Comparison of ENCODE assay signal across 15 cellular contexts in the genomic region with DNA sequence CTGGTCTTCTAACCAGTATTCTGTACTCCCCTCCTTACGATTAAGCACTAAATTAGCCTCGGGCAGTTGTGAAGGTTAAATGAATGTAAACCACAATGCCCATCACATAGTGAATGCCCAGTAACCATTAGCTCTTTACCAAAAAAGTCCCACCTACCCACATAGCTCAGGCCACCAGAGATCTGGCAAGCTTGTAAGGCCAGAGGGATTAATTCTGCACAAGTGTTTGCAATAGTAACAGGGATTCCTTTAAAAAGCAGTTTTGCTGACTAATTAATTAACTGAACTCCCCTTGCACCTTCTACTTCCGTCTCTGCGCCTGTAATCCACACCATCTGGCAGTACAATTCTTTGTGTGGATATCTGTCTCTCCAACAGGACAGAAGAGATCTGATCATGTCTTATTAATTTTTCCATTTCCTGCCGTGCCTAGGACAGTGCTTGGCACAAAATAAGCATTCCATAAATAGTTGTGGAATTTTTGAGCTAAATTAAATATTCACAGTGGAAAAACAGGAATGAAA. TPM values are rescaled to one million over a fixed set of nuclear protein-coding genes. Genes with fewer than 3 reads are reported as not detected.
DNase-seq lines count a peak whose midpoint lies in the region; ATAC-seq, FAIRE-seq and TF ChIP-seq lines count a peak whose summit lies in the region.
"Had no signal": no experiment of that assay in that cellular context is flagged by ENCODE, and none has a peak within 500 bp of the region (broad histone marks: within the 10 kb centered on the region; RNA-seq: fewer than 3 reads in every experiment).

No MANE protein-coding gene starts in this region.

- peaks cover 9% of the 10 kb centered on the region for H3K27me3 Mint-ChIP-seq in activated T-cell treated with anti-CD3 and anti-CD28 coated beads, Interleukin-2, amount 50 U/mL, for 4 hours (ENCODE audit: low read depth)
- H3K27me3 Mint-ChIP-seq in activated T-helper 1 cell treated with anti-CD3 and anti-CD28 coated beads, Interleukin-12 subunit alpha, Interleukin-12 subunit beta, Interleukin-2, Interleukin-4 antibody, amounts not matched to agents 30 ng/mL and 10 ng/mL and 1 ng/mL, durations not matched to agents 14 hours and 24 hours and 36 hours (ENCODE audit: insufficient read depth): peaks cover 4% of the 10 kb centered on the region

- no peaks in the 10 kb centered on the region for H3K9me1 ChIP-seq in endothelial cell of umbilical vein (replicated peaks; ENCODE audit: control insufficient read depth, extremely low read depth, insufficient read depth, low read length)

- DNase-seq in GM23248 (peak; percentile 36), NCI-H82 (lab: John Stamatoyannopoulos, UW) (peak; percentile 95), endothelial cell of umbilical vein (ENCODE audit: low read depth, low spot score) (peak; percentile 17), NCI-H187 (lab: John Stamatoyannopoulos, UW) (no peak), esophagus muscularis mucosa (ENCODE audit: extremely low spot score) (no peak)
- no peak for DNase-seq in activated T-cell treated with anti-CD3 and anti-CD28 coated beads, Interleukin-2, amount 50 U/mL, for 4 hours
- DNase-seq in activated T-helper 1 cell treated with anti-CD3 and anti-CD28 coated beads, Interleukin-12 subunit alpha, Interleukin-12 subunit beta, Interleukin-2, Interleukin-4 antibody, amounts not matched to agents 30 ng/mL and 10 ng/mL and 1 ng/mL, durations not matched to agents 14 hours and 24 hours and 36 hours (ENCODE audit: low spot score): no peak
- DNase-seq: activated CD8-positive, alpha-beta memory T cell treated with anti-CD3 and anti-CD28 coated beads for 24 hours; colonic mucosa; KG1; right cardiac atrium had no signal

- H3K9ac ChIP-seq in GM23248 (no peak overlapping the region), endothelial cell of umbilical vein (replicated peaks; ENCODE audit: extremely low read depth, insufficient read depth, low read length) (no peak overlapping the region)
- H3K9ac ChIP-seq: BLaER1 treated with 17β-estradiol and CSF1 and Interleukin-3, amounts not matched to agents 10 nM and 100 nM had no signal

- H3K79me2 ChIP-seq in ACC112 (ENCODE audit: control insufficient read depth, insufficient read depth, low read length, unreplicated experiment) (no peaks in the 10 kb centered on the region), GM23248 (ENCODE audit: insufficient read depth) (no peaks in the 10 kb centered on the region), endothelial cell of umbilical vein (ENCODE audit: control insufficient read depth, insufficient read depth, low read length) (no peaks in the 10 kb centered on the region)

- POLR2A ChIA-PET in endothelial cell of umbilical vein (lab: Charles Lee): no interaction called here

- WGBS in GM23248 (ENCODE audit: low coverage in 1 of 2, low lambda C conversion rate in 2 of 2, missing lambda C conversion rate in 2 of 2), 2 experiments: 13 to 17% methylated on average over 5 of the region's 5 CpGs
- WGBS in esophagus muscularis mucosa: 40% methylated on average over 5 of the region's 5 CpGs

- H3K4me1 ChIP-seq in ACC112 (ENCODE audit: control insufficient read depth, insufficient read depth, low read length, unreplicated experiment): peaks cover 20% of the 10 kb centered on the region
- peaks cover 27% of the 10 kb centered on the region for H3K4me1 ChIP-seq in GM23248 (ENCODE audit: insufficient read depth)
- peaks cover 10% of the 10 kb centered on the region for H3K4me1 ChIP-seq in endothelial cell of umbilical vein (ENCODE audit: control insufficient read depth, extremely low read depth, insufficient read depth, low read length)
- peaks cover 21 to 24% (median 23%) of the 10 kb centered on the region in 4 donors for H3K4me1 ChIP-seq in esophagus muscularis mucosa
- H3K4me1 ChIP-seq: colonic mucosa had no signal

- H3K4me1 Mint-ChIP-seq in activated T-cell treated with anti-CD3 and anti-CD28 coated beads, Interleukin-2, amount 50 U/mL, for 4 hours (ENCODE audit: low read depth): no peaks in the 10 kb centered on the region
- H3K4me1 Mint-ChIP-seq in activated T-helper 1 cell treated with anti-CD3 and anti-CD28 coated beads, Interleukin-12 subunit alpha, Interleukin-12 subunit beta, Interleukin-2, Interleukin-4 antibody, amounts not matched to agents 30 ng/mL and 10 ng/mL and 1 ng/mL, durations not matched to agents 14 hours and 24 hours and 36 hours (ENCODE audit: low read depth): no peaks in the 10 kb centered on the region
- H3K4me1 Mint-ChIP-seq: activated naive CD4-positive, alpha-beta T cell treated with anti-CD3 and anti-CD28 coated beads, Interleukin-2, amount 50 U/mL, for 24 hours had no signal

- H3K27me3 ChIP-seq in ACC112 (ENCODE audit: insufficient read depth, low read length): no peaks in the 10 kb centered on the region
- H3K27me3 ChIP-seq in GM23248 (replicated peaks; ENCODE audit: insufficient read depth): no peaks in the 10 kb centered on the region
- H3K27me3 ChIP-seq in endothelial cell of umbilical vein (ENCODE audit: control insufficient read depth in 2 of 2, insufficient read depth in 2 of 2, low read length in 2 of 2): no peaks in the 10 kb centered on the region
- H3K27me3 ChIP-seq in esophagus muscularis mucosa: no peaks in the 10 kb centered on the region
- H3K27me3 ChIP-seq: BLaER1 treated with 17β-estradiol and CSF1 and Interleukin-3, amounts not matched to agents 10 nM and 100 nM; colonic mucosa had no signal

- no peak for ATAC-seq in activated T-cell treated with anti-CD3 and anti-CD28 coated beads, Interleukin-2, amount 50 U/mL, for 4 hours

- intact Hi-C loops in endothelial cell of umbilical vein (cut with micrococcal nuclease): loop anchor here (5.0 kb wide), 1 partner anchor 70 kb away; no protein-coding TSS in a partner anchor
- intact Hi-C loops in esophagus muscularis mucosa (cut with DNase I): no loop called here
- intact Hi-C loops in activated T-helper 1 cell treated with anti-CD3 and anti-CD28 coated beads, Interleukin-12 subunit alpha, Interleukin-12 subunit beta, Interleukin-2, Interleukin-4 antibody, amounts not matched to agents 30 ng/mL and 10 ng/mL and 1 ng/mL, durations not matched to agents 14 hours and 24 hours and 36 hours (cut with micrococcal nuclease): no loop called here

- H3K36me3 Mint-ChIP-seq in activated T-cell treated with anti-CD3 and anti-CD28 coated beads, Interleukin-2, amount 50 U/mL, for 4 hours (ENCODE audit: insufficient read depth): no peaks in the 10 kb centered on the region
- no peaks in the 10 kb centered on the region for H3K36me3 Mint-ChIP-seq in activated T-helper 1 cell treated with anti-CD3 and anti-CD28 coated beads, Interleukin-12 subunit alpha, Interleukin-12 subunit beta, Interleukin-2, Interleukin-4 antibody, amounts not matched to agents 30 ng/mL and 10 ng/mL and 1 ng/mL, durations not matched to agents 14 hours and 24 hours and 36 hours (ENCODE audit: low read depth)
- H3K36me3 Mint-ChIP-seq: activated naive CD4-positive, alpha-beta T cell treated with anti-CD3 and anti-CD28 coated beads, Interleukin-2, amount 50 U/mL, for 24 hours had no signal

- H3F3A ChIP-seq in GM23248 (ENCODE audit: insufficient read depth): peaks cover 20% of the 10 kb centered on the region

- H3K9me3 Mint-ChIP-seq in activated T-cell treated with anti-CD3 and anti-CD28 coated beads, Interleukin-2, amount 50 U/mL, for 4 hours: no peaks in the 10 kb centered on the region
- H3K9me3 Mint-ChIP-seq in activated T-helper 1 cell treated with anti-CD3 and anti-CD28 coated beads, Interleukin-12 subunit alpha, Interleukin-12 subunit beta, Interleukin-2, Interleukin-4 antibody, amounts not matched to agents 30 ng/mL and 10 ng/mL and 1 ng/mL, durations not matched to agents 14 hours and 24 hours and 36 hours: no peaks in the 10 kb centered on the region
- H3K9me3 Mint-ChIP-seq: activated naive CD4-positive, alpha-beta T cell treated with anti-CD3 and anti-CD28 coated beads, Interleukin-2, amount 50 U/mL, for 24 hours had no signal

- TF ChIP-seq POLR2A in endothelial cell of umbilical vein (IDR thresholded peaks at IDR 0.05; ENCODE audit: low read depth, low read length) (no peak), esophagus muscularis mucosa (IDR thresholded peaks at IDR 0.05; ENCODE audit: low read depth) (no peak)

- H3K27ac Mint-ChIP-seq in activated T-helper 1 cell treated with anti-CD3 and anti-CD28 coated beads, Interleukin-12 subunit alpha, Interleukin-12 subunit beta, Interleukin-2, Interleukin-4 antibody, amounts not matched to agents 30 ng/mL and 10 ng/mL and 1 ng/mL, durations not matched to agents 14 hours and 24 hours and 36 hours: no peak overlapping the region
- H3K27ac Mint-ChIP-seq: activated naive CD4-positive, alpha-beta T cell treated with anti-CD3 and anti-CD28 coated beads, Interleukin-2, amount 50 U/mL, for 24 hours had no signal

- no peak for TF ChIP-seq EP300 in esophagus muscularis mucosa (IDR thresholded peaks at IDR 0.05)

- peak overlapping the region; percentile 48 for H3K4me2 ChIP-seq in GM23248 (ENCODE audit: unreplicated experiment)
- no peak overlapping the region for H3K4me2 ChIP-seq in endothelial cell of umbilical vein (ENCODE audit: insufficient read depth, low read length)
- H3K4me2 ChIP-seq: BLaER1 treated with 17β-estradiol and CSF1 and Interleukin-3, amounts not matched to agents 10 nM and 100 nM had no signal

- CTCF ChIA-PET in endothelial cell of umbilical vein (lab: Charles Lee): no interaction called here

- H4K20me1 ChIP-seq in GM23248 (ENCODE audit: insufficient read depth): no peaks in the 10 kb centered on the region
- no peaks in the 10 kb centered on the region for H4K20me1 ChIP-seq in endothelial cell of umbilical vein (replicated peaks; ENCODE audit: control insufficient read depth, extremely low read depth, insufficient read depth, low read length)
- H4K20me1 ChIP-seq: BLaER1 treated with 17β-estradiol and CSF1 and Interleukin-3, amounts not matched to agents 10 nM and 100 nM had no signal

- no peaks in the 10 kb centered on the region for H3K9me2 ChIP-seq in GM23248 (ENCODE audit: insufficient read depth)

- no peak overlapping the region for H3K4me3 Mint-ChIP-seq in activated T-cell treated with anti-CD3 and anti-CD28 coated beads, Interleukin-2, amount 50 U/mL, for 4 hours
- no peak overlapping the region for H3K4me3 Mint-ChIP-seq in activated T-helper 1 cell treated with anti-CD3 and anti-CD28 coated beads, Interleukin-12 subunit alpha, Interleukin-12 subunit beta, Interleukin-2, Interleukin-4 antibody, amounts not matched to agents 30 ng/mL and 10 ng/mL and 1 ng/mL, durations not matched to agents 14 hours and 24 hours and 36 hours
- H3K4me3 Mint-ChIP-seq: activated naive CD4-positive, alpha-beta T cell treated with anti-CD3 and anti-CD28 coated beads, Interleukin-2, amount 50 U/mL, for 24 hours had no signal

- no peaks in the 10 kb centered on the region for H3K36me3 ChIP-seq in ACC112 (ENCODE audit: insufficient read depth, low read length)
- no peaks in the 10 kb centered on the region for H3K36me3 ChIP-seq in GM23248 (ENCODE audit: low read depth)
- H3K36me3 ChIP-seq in endothelial cell of umbilical vein (ENCODE audit: control insufficient read depth in 2 of 2, extremely low read depth in 1 of 2, insufficient read depth in 2 of 2, low read length in 2 of 2): no peaks in the 10 kb centered on the region
- H3K36me3 ChIP-seq in esophagus muscularis mucosa: no peaks in the 10 kb centered on the region
- H3K36me3 ChIP-seq: BLaER1 treated with 17β-estradiol and CSF1 and Interleukin-3, amounts not matched to agents 10 nM and 100 nM; colonic mucosa had no signal

- no peaks in the 10 kb centered on the region for H3K9me3 ChIP-seq in GM23248 (ENCODE audit: low read depth)
- no peaks in the 10 kb centered on the region for H3K9me3 ChIP-seq in endothelial cell of umbilical vein (replicated peaks; ENCODE audit: control insufficient read depth, insufficient read depth, low read length)
- no peaks in the 10 kb centered on the region for H3K9me3 ChIP-seq in esophagus muscularis mucosa
- H3K9me3 ChIP-seq: colonic mucosa had no signal

- dilution Hi-C loops in endothelial cell of umbilical vein (cut with MboI; ENCODE audit: extremely low pct_ligation_motif_present, low sequenced_read_pairs): no loop called here

- in situ Hi-C loops in GM23248 (cut with MboI): no loop called here

- H2AFZ ChIP-seq in ACC112 (ENCODE audit: low read length, unreplicated experiment) (peak overlapping the region; percentile 96), GM23248 (no peak overlapping the region), endothelial cell of umbilical vein (ENCODE audit: low read depth, low read length) (no peak overlapping the region)

- TF ChIP-seq CTCF in endothelial cell of umbilical vein (IDR thresholded peaks at IDR 0.05; ENCODE audit: extremely low read depth in 1 of 2, insufficient read depth in 1 of 2, low read depth in 1 of 2, low read length in 2 of 2): no peak
- TF ChIP-seq CTCF in esophagus muscularis mucosa (IDR thresholded peaks at IDR 0.05): no peak

- H3K27ac ChIP-seq in ACC112 (ENCODE audit: low read depth, low read length) (no peak overlapping the region; the same call in 1 of the 2 replicates), GM23248 (no peak overlapping the region), endothelial cell of umbilical vein (ENCODE audit: insufficient read depth, low read depth, low read length) (no peak overlapping the region), esophagus muscularis mucosa (replicated peaks in 1 of 4) (no peak overlapping the region)
- H3K27ac ChIP-seq: BLaER1 treated with 17β-estradiol and CSF1 and Interleukin-3, amounts not matched to agents 10 nM and 100 nM; colonic mucosa had no signal

- peak overlapping the region; percentile 63; the same call in 1 of the 2 replicates for H3K4me3 ChIP-seq in ACC112 (ENCODE audit: low read depth, low read length)
- no peak overlapping the region for H3K4me3 ChIP-seq in GM23248
- H3K4me3 ChIP-seq in endothelial cell of umbilical vein (replicated peaks in 1 of 3; ENCODE audit: insufficient read depth in 1 of 3, low read depth in 1 of 3, low read length in 3 of 3): no peak overlapping the region
- H3K4me3 ChIP-seq in esophagus muscularis mucosa: no peak overlapping the region
- H3K4me3 ChIP-seq: BLaER1 treated with 17β-estradiol and CSF1 and Interleukin-3, amounts not matched to agents 10 nM and 100 nM; colonic mucosa had no signal

- FAIRE-seq in endothelial cell of umbilical vein (lab: Jason Lieb, UNC): peak; percentile 57
- FAIRE-seq: TTC549 had no signal

- BruUV-seq in endothelial cell of umbilical vein (replicated peaks; lab: Mats Ljungman, UMichigan): no TSS peak

RNA-seq across cellular contexts. Expression of a gene that starts 36.2 kb away (rescaled TPM):
- 24.0 and 40.1 TPM in 2 replicates for total RNA-seq in GM23248 (2014; rRNA removed; shearing (Covaris generic))
- polyA plus RNA-seq in GM23248 (2016; fragmentation: Nextera tagmentation; extraction: Ambion mirVana) (5.6 and 12.6 TPM in 2 replicates), endothelial cell of umbilical vein (261 and 387 TPM in 2 replicates)
- total RNA-seq in endothelial cell of umbilical vein (212 and 229 TPM in 2 replicates), esophagus muscularis mucosa (100 to 1,000 TPM; 188 to 446 (median 280) TPM)
- polyA plus RNA-seq in endothelial cell of umbilical vein (2011; cell fraction: cytosol; rRNA removed): 176 and 229 TPM in 2 replicates
- polyA plus RNA-seq in endothelial cell of umbilical vein (2011; cell fraction: nucleus; rRNA removed): 67.7 and 72.0 TPM in 2 replicates
- 165 and 239 TPM in 2 replicates for polyA plus RNA-seq in endothelial cell of umbilical vein (2012)
- 54.2 and 57.8 TPM in 2 replicates for polyA minus RNA-seq in endothelial cell of umbilical vein
- not detected for polyA minus RNA-seq in endothelial cell of umbilical vein (2011; cell fraction: cytosol; rRNA and poly(A)+ RNA removed)
- 9.4 and 17.5 TPM in 2 replicates for polyA minus RNA-seq in endothelial cell of umbilical vein (2011; cell fraction: nucleus; rRNA and poly(A)+ RNA removed)
- 1 to 10 TPM in 2 of 3 donors, under 1 TPM in 1; 0.73 to 1.9 (median 1.4) TPM for total RNA-seq in activated T-cell treated with anti-CD3 and anti-CD28 coated beads, Interleukin-2, amount 50 U/mL, for 4 hours
- total RNA-seq in activated T-helper 1 cell treated with anti-CD3 and anti-CD28 coated beads, Interleukin-12 subunit alpha, Interleukin-12 subunit beta, Interleukin-2, Interleukin-4 antibody, amounts not matched to agents 30 ng/mL and 10 ng/mL and 1 ng/mL, durations not matched to agents 14 hours and 24 hours and 36 hours: 11.1 and 12.3 TPM in 2 replicates

Comparison
In these comparisons a context has a peak if more than half of its experiments do, and no peak if none do; other contexts are left out.
1. DNase-seq: peak in GM23248 (single experiment), NCI-H82 (single experiment) and endothelial cell of umbilical vein (single experiment); none in NCI-H187 (0 of 2), esophagus muscularis mucosa (single experiment), activated T-cell treated with anti-CD3 and anti-CD28 coated beads, Interleukin-2, amount 50 U/mL, for 4 hours (single experiment) and activated T-helper 1 cell treated with anti-CD3 and anti-CD28 coated beads, Interleukin-12 subunit alpha, Interleukin-12 subunit beta, Interleukin-2, Interleukin-4 antibody, amounts not matched to agents 30 ng/mL and 10 ng/mL and 1 ng/mL, durations not matched to agents 14 hours and 24 hours and 36 hours (single experiment).